ENCODE assay signal across 1 cellular context in the genomic region with DNA sequence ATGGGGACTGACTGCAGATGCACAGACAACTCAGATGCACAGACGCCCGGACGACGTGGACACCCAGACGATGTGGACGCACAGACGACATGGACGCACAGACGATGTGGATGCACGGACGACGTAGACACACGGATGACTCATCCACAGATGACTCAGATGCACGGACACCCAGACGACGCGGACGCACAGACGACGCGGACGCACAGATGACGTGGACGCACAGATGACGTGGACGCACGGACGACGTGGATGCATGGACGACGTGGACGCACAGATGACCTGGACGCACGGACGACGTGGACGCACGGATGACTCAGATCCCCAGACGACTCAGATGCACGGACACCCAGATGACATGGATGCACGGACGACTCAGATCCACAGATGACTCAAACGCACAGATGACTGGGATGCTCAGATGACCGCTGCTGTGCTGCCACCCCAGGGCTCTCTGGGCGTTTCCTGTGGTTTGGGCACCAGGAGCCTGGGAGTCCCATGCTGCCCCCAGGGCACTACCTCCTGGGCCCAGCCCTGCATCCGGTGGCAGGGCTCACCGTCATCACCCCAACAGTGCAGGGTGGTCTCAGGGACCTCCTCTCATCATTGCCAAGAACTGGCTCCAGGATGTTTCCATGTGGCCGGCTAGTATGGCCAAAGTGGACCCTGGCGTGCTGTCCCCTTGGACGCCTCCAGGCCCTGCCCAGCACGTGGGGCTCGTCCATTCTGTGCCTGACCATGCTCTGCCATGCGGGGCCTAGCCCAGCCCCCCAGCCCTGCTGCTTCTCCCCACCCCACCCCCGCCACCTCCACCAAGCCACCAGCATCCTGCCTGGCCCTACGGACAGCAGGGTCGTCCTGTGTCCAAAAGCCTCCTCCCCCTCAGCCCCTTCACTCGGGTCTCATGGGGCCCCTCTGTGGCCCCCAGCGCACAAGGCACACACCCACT.
A peak's percentile ranks its signal among the peaks of the same experiment; 100 is the strongest.
TF ChIP-seq lines count a peak whose summit lies in the region.

No MANE protein-coding gene starts in this region.

TF ChIP-seq in K562, 482 proteins besides CTCF, POLR2A, EP300 and RAD21 (continued from another document and continues in another):
- TF ChIP-seq, protein P1, sequence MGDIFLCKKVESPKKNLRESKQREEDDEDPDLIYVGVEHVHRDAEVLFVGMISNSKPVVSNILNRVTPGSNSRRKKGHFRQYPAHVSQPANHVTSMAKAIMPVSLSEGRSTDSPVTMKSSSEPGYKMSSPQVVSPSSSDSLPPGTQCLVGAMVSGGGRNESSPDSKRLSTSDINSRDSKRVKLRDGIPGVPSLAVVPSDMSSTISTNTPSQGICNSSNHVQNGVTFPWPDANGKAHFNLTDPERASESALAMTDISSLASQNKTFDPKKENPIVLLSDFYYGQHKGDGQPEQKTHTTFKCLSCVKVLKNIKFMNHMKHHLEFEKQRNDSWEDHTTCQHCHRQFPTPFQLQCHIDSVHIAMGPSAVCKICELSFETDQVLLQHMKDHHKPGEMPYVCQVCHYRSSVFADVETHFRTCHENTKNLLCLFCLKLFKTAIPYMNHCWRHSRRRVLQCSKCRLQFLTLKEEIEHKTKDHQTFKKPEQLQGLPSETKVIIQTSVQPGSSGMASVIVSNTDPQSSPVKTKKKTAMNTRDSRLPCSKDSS (IDR thresholded peaks at IDR 0.05; ENCODE audit: low read depth, partially characterized antibody) = no peak
- TF ChIP-seq HMGN3 (IDR thresholded peaks at IDR 0.05; ENCODE audit: borderline replicate concordance, extremely low read depth, insufficient read length, low read depth, low read length) (no peak), EWSR1 (IDR thresholded peaks at IDR 0.05; ENCODE audit: borderline replicate concordance, low read depth, partially characterized antibody) (no peak), FOSL1 (tag; conservative IDR thresholded peaks at IDR 0.05) (peak; percentile 100), ZNF57 (CRISPR knock-in tag; IDR thresholded peaks at IDR 0.05) (no peak), MEF2A (IDR thresholded peaks at IDR 0.05; ENCODE audit: control insufficient read depth, low read depth, low read length) (no peak; the same call in 1 of the 2 replicates), SIRT6 (IDR thresholded peaks at IDR 0.05; ENCODE audit: low read depth, low read length) (no peak), ERF (CRISPR knock-in tag; IDR thresholded peaks at IDR 0.05) (no peak), DPF2 (IDR thresholded peaks at IDR 0.05) (peak; percentile 92), NFYB (IDR thresholded peaks at IDR 0.05; ENCODE audit: extremely low read depth, insufficient read length) (peak; percentile 35), NCOR1 (IDR thresholded peaks at IDR 0.05) (peak; percentile 76), ZNF444 (CRISPR knock-in tag; IDR thresholded peaks at IDR 0.05) (no peak), ZNF707 (CRISPR knock-in tag; conservative IDR thresholded peaks at IDR 0.05) (no peak), NFIX (CRISPR knock-in tag; IDR thresholded peaks at IDR 0.05; ENCODE audit: low read depth) (no peak), SNIP1 (IDR thresholded peaks at IDR 0.05; ENCODE audit: low read depth) (no peak), CBX5 (IDR thresholded peaks at IDR 0.05; ENCODE audit: borderline replicate concordance, low read depth) (peak; percentile 76), GABPB1 (CRISPR knock-in tag; IDR thresholded peaks at IDR 0.05) (peak; percentile 86), GTF2A2 (tag; IDR thresholded peaks at IDR 0.05) (no peak), SUPT5H (IDR thresholded peaks at IDR 0.05) (peak; percentile 70), ETV5 (CRISPR knock-in tag; IDR thresholded peaks at IDR 0.05; ENCODE audit: low read depth) (no peak), PTTG1 (tag; IDR thresholded peaks at IDR 0.05; ENCODE audit: low read depth) (no peak), MXI1 (IDR thresholded peaks at IDR 0.05; ENCODE audit: low read depth, low read length) (no peak), POLR2H (tag; IDR thresholded peaks at IDR 0.05; ENCODE audit: low read depth) (no peak), MYC (IDR thresholded peaks at IDR 0.05; ENCODE audit: low read depth, low read length) (peak; percentile 89), MYC (CRISPR knock-in tag; IDR thresholded peaks at IDR 0.05; ENCODE audit: borderline replicate concordance, low read depth) (no peak; the same call in 1 of the 2 replicates), PML (IDR thresholded peaks at IDR 0.05; ENCODE audit: low read length) (peak; percentile 36; the same call in 1 of the 2 replicates), PHTF2 (CRISPR knock-in tag; IDR thresholded peaks at IDR 0.05) (no peak), MCM5 (IDR thresholded peaks at IDR 0.05; ENCODE audit: low read depth) (no peak), RBM25 (IDR thresholded peaks at IDR 0.05; ENCODE audit: low read depth, low read length, severe bottlenecking) (no peak), NR3C1 (CRISPR knock-in tag; IDR thresholded peaks at IDR 0.05) (no peak), RBM39 (optimal IDR thresholded peaks at IDR 0.05; ENCODE audit: low read depth, low read length) (no peak), BCOR (IDR thresholded peaks at IDR 0.05) (no peak), CSDE1 (IDR thresholded peaks at IDR 0.05) (peak in 1 of 2 experiments; percentile 96; a peak in 2 of 4 replicates), LARP7 (IDR thresholded peaks at IDR 0.05) (no peak), CTBP1 (IDR thresholded peaks at IDR 0.05; ENCODE audit: borderline replicate concordance) (peak; percentile 94), PURB (CRISPR knock-in tag; IDR thresholded peaks at IDR 0.05; ENCODE audit: low read depth) (no peak), FIP1L1 (IDR thresholded peaks at IDR 0.05; ENCODE audit: low read depth, low read length, poor library complexity, severe bottlenecking) (peak; percentile 16), BRD4 (IDR thresholded peaks at IDR 0.05) (0 out of 2 replicates have a peak, but pooled peaks have one; percentile 4), NR4A1 (CRISPR knock-in tag; IDR thresholded peaks at IDR 0.05) (no peak), NR4A1 (tag; IDR thresholded peaks at IDR 0.05) (no peak), ELF1 (tag; IDR thresholded peaks at IDR 0.05) (no peak)
- TF ChIP-seq, protein P2, sequence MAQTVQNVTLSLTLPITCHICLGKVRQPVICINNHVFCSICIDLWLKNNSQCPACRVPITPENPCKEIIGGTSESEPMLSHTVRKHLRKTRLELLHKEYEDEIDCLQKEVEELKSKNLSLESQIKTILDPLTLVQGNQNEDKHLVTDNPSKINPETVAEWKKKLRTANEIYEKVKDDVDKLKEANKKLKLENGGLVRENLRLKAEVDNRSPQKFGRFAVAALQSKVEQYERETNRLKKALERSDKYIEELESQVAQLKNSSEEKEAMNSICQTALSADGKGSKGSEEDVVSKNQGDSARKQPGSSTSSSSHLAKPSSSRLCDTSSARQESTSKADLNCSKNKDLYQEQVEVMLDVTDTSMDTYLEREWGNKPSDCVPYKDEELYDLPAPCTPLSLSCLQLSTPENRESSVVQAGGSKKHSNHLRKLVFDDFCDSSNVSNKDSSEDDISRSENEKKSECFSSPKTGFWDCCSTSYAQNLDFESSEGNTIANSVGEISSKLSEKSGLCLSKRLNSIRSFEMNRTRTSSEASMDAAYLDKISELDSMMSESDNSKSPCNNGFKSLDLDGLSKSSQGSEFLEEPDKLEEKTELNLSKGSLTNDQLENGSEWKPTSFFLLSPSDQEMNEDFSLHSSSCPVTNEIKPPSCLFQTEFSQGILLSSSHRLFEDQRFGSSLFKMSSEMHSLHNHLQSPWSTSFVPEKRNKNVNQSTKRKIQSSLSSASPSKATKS (CRISPR knock-in tag; IDR thresholded peaks at IDR 0.05) = no peak
- TF ChIP-seq, protein P3, sequence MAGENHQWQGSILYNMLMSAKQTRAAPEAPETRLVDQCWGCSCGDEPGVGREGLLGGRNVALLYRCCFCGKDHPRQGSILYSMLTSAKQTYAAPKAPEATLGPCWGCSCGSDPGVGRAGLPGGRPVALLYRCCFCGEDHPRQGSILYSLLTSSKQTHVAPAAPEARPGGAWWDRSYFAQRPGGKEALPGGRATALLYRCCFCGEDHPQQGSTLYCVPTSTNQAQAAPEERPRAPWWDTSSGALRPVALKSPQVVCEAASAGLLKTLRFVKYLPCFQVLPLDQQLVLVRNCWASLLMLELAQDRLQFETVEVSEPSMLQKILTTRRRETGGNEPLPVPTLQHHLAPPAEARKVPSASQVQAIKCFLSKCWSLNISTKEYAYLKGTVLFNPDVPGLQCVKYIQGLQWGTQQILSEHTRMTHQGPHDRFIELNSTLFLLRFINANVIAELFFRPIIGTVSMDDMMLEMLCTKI (IDR thresholded peaks at IDR 0.05; ENCODE audit: partially characterized antibody) = no peak
- TF ChIP-seq, protein P4, sequence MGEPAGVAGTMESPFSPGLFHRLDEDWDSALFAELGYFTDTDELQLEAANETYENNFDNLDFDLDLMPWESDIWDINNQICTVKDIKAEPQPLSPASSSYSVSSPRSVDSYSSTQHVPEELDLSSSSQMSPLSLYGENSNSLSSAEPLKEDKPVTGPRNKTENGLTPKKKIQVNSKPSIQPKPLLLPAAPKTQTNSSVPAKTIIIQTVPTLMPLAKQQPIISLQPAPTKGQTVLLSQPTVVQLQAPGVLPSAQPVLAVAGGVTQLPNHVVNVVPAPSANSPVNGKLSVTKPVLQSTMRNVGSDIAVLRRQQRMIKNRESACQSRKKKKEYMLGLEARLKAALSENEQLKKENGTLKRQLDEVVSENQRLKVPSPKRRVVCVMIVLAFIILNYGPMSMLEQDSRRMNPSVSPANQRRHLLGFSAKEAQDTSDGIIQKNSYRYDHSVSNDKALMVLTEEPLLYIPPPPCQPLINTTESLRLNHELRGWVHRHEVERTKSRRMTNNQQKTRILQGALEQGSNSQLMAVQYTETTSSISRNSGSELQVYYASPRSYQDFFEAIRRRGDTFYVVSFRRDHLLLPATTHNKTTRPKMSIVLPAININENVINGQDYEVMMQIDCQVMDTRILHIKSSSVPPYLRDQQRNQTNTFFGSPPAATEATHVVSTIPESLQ (CRISPR knock-in tag; IDR thresholded peaks at IDR 0.05) = no peak
- TF ChIP-seq, protein P5, sequence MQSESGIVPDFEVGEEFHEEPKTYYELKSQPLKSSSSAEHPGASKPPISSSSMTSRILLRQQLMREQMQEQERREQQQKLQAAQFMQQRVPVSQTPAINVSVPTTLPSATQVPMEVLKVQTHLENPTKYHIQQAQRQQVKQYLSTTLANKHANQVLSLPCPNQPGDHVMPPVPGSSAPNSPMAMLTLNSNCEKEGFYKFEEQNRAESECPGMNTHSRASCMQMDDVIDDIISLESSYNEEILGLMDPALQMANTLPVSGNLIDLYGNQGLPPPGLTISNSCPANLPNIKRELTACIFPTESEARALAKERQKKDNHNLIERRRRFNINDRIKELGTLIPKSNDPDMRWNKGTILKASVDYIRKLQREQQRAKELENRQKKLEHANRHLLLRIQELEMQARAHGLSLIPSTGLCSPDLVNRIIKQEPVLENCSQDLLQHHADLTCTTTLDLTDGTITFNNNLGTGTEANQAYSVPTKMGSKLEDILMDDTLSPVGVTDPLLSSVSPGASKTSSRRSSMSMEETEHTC (IDR thresholded peaks at IDR 0.05) = peak; percentile 43; the same call in 1 of the 2 replicates
- TF ChIP-seq, protein P6, sequence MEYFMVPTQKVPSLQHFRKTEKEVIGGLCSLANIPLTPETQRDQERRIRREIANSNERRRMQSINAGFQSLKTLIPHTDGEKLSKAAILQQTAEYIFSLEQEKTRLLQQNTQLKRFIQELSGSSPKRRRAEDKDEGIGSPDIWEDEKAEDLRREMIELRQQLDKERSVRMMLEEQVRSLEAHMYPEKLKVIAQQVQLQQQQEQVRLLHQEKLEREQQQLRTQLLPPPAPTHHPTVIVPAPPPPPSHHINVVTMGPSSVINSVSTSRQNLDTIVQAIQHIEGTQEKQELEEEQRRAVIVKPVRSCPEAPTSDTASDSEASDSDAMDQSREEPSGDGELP (CRISPR knock-in tag; IDR thresholded peaks at IDR 0.05; ENCODE audit: borderline replicate concordance) = peak; percentile 98
- TF ChIP-seq, protein P7, sequence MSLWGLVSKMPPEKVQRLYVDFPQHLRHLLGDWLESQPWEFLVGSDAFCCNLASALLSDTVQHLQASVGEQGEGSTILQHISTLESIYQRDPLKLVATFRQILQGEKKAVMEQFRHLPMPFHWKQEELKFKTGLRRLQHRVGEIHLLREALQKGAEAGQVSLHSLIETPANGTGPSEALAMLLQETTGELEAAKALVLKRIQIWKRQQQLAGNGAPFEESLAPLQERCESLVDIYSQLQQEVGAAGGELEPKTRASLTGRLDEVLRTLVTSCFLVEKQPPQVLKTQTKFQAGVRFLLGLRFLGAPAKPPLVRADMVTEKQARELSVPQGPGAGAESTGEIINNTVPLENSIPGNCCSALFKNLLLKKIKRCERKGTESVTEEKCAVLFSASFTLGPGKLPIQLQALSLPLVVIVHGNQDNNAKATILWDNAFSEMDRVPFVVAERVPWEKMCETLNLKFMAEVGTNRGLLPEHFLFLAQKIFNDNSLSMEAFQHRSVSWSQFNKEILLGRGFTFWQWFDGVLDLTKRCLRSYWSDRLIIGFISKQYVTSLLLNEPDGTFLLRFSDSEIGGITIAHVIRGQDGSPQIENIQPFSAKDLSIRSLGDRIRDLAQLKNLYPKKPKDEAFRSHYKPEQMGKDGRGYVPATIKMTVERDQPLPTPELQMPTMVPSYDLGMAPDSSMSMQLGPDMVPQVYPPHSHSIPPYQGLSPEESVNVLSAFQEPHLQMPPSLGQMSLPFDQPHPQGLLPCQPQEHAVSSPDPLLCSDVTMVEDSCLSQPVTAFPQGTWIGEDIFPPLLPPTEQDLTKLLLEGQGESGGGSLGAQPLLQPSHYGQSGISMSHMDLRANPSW (CRISPR knock-in tag; IDR thresholded peaks at IDR 0.05) = peak; percentile 96; the same call in 1 of the 2 replicates
- TF ChIP-seq, protein P8, sequence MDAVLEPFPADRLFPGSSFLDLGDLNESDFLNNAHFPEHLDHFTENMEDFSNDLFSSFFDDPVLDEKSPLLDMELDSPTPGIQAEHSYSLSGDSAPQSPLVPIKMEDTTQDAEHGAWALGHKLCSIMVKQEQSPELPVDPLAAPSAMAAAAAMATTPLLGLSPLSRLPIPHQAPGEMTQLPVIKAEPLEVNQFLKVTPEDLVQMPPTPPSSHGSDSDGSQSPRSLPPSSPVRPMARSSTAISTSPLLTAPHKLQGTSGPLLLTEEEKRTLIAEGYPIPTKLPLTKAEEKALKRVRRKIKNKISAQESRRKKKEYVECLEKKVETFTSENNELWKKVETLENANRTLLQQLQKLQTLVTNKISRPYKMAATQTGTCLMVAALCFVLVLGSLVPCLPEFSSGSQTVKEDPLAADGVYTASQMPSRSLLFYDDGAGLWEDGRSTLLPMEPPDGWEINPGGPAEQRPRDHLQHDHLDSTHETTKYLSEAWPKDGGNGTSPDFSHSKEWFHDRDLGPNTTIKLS (IDR thresholded peaks at IDR 0.05; ENCODE audit: borderline replicate concordance, low read depth) = peak; percentile 100
